ENCODE assay signal across 16 cellular contexts in the genomic region with DNA sequence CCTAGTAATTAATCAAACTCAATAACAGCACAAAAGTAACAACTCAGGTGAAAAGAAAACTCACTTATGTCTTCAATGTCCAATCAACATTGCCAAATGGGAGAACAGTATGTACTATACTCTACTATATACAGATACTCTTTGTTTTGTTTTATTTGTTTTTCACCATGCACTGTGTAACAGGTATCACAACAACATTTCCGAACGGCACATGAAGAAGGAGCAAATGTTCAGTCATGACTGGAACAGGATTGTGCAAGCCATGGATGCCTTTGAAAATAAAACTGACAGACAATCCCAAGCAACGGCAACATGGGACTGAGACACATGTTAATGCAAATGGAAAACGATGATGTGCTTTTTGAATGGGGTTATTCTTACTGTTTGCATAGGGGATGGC.
DNase-seq lines count a peak whose midpoint lies in the region; ATAC-seq, FAIRE-seq and TF ChIP-seq lines count a peak whose summit lies in the region.
"Had no signal": no experiment of that assay in that cellular context is flagged by ENCODE, and none has a peak within 500 bp of the region (broad histone marks: within the 10 kb centered on the region; RNA-seq: fewer than 3 reads in every experiment).

No MANE protein-coding gene starts in this region.

- no peak for DNase-seq in SK-N-SH
- no peak for DNase-seq in HTR-8/SVneo (ENCODE audit: insufficient read length, low spot score)
- peak; percentile 98 for DNase-seq in NCI-H345 treated with DMSO at 0.1 percent for 48 hours (lab: John Stamatoyannopoulos, UW; ENCODE audit: unreplicated experiment)
- DNase-seq in osteocyte (ENCODE audit: extremely low spot score, unreplicated experiment) = no peak
- DNase-seq in activated CD8-positive, alpha-beta memory T cell treated with anti-CD3 and anti-CD28 coated beads, Interleukin-2, amount 50 U/mL, for 48 hours = no peak
- no peak for DNase-seq in endodermal cell
- DNase-seq: DND-41, NCI-H2081, NCI-H526, SHP77 had no signal

- TF ChIP-seq CTCF in SK-N-SH (IDR thresholded peaks at IDR 0.05) (no peak), osteocyte (IDR thresholded peaks at IDR 0.05) (no peak), endodermal cell (conservative IDR thresholded peaks at IDR 0.05) (no peak)

- H3K4me2 ChIP-seq in SK-N-SH = no peak overlapping the region
- H3K4me2 ChIP-seq: KMS-11 had no signal

- H3K9me3 Mint-ChIP-seq in osteocyte (ENCODE audit: unreplicated experiment) = peaks cover 8% of the 10 kb centered on the region
- no peaks in the 10 kb centered on the region for H3K9me3 Mint-ChIP-seq in endodermal cell

- FAIRE-seq in HTR-8/SVneo (lab: Jason Lieb, UNC) = peak; percentile 20
- FAIRE-seq: D721Med, HepG2, RCC 7860 had no signal

- H3K27ac Mint-ChIP-seq in osteocyte (ENCODE audit: unreplicated experiment) = peak overlapping the region; percentile 68
- no peak overlapping the region for H3K27ac Mint-ChIP-seq in endodermal cell

- no peak overlapping the region for H3K4me3 Mint-ChIP-seq in osteocyte (ENCODE audit: unreplicated experiment)
- no peak overlapping the region for H3K4me3 Mint-ChIP-seq in endodermal cell

- H3K27ac ChIP-seq in SK-N-SH (ENCODE audit: low read depth in 2 of 2, low read length in 1 of 2) = peak overlapping the region in 1 of 2 experiments; percentile 46; a peak in 2 of 4 replicates
- no peak overlapping the region for H3K27ac ChIP-seq in endodermal cell (ENCODE audit: low read depth, low read length)
- H3K27ac ChIP-seq: C4-2B, KMS-11 had no signal

- no peak overlapping the region for H3K9ac ChIP-seq in SK-N-SH
- H3K9ac ChIP-seq in endodermal cell (ENCODE audit: extremely low read depth, low read length, poor library complexity, severe bottlenecking) = no peak overlapping the region
- H3K9ac ChIP-seq: KMS-11 had no signal

- CTCF ChIA-PET in SK-N-SH (lab: Yijun Ruan, JAX) = interaction anchor here (1.1 to 1.2 kb wide), 2 partner anchors 17 to 19 kb away, joined by 3 read pairs; no protein-coding TSS in a partner anchor

- POLR2A ChIA-PET in SK-N-SH (lab: Yijun Ruan, JAX) = no interaction called here

- H3K4me3 ChIP-seq in SK-N-SH (ENCODE audit: low read depth in 2 of 2, low read length in 1 of 2) (no peak overlapping the region), endodermal cell (ENCODE audit: low read length) (no peak overlapping the region)

- 88% methylated on average over 4 of the region's 4 CpGs for WGBS in SK-N-SH (ENCODE audit: low lambda C conversion rate)
- WGBS in endodermal cell (ENCODE audit: insufficient coverage in 1 of 2, insufficient read length in 1 of 2), 2 experiments = 90 to 92% methylated on average over 4 of the region's 4 CpGs

- no peak for TF ChIP-seq EP300 in SK-N-SH (IDR thresholded peaks at IDR 0.05; ENCODE audit: borderline replicate concordance in 1 of 2, low read depth in 1 of 2, low read length in 1 of 2)

- H3K79me2 ChIP-seq in SK-N-SH (ENCODE audit: insufficient read depth) = no peaks in the 10 kb centered on the region

- H3K36me3 Mint-ChIP-seq in osteocyte (ENCODE audit: unreplicated experiment) (peaks cover 2% of the 10 kb centered on the region), endodermal cell (ENCODE audit: low read depth) (no peaks in the 10 kb centered on the region)

- H3K9me3 ChIP-seq in SK-N-SH = no peaks in the 10 kb centered on the region
- no peaks in the 10 kb centered on the region for H3K9me3 ChIP-seq in endodermal cell (ENCODE audit: control insufficient read depth, low read length)

- H3K36me3 ChIP-seq in SK-N-SH (replicated peaks in 1 of 2; ENCODE audit: control insufficient read depth in 1 of 2, insufficient read depth in 2 of 2, low read length in 1 of 2) (no peaks in the 10 kb centered on the region), endodermal cell (ENCODE audit: control insufficient read depth, insufficient read depth, low read length) (no peaks in the 10 kb centered on the region)

- H3F3A ChIP-seq in SK-N-SH (replicated peaks; ENCODE audit: insufficient read depth) = peaks cover 17% of the 10 kb centered on the region

- peaks cover 20% of the 10 kb centered on the region for H3K4me1 Mint-ChIP-seq in osteocyte (ENCODE audit: unreplicated experiment)
- H3K4me1 Mint-ChIP-seq in endodermal cell = peaks cover 1% of the 10 kb centered on the region

- H2AFZ ChIP-seq in SK-N-SH (ENCODE audit: low read depth) = no peak overlapping the region

- no peaks in the 10 kb centered on the region for H3K27me3 ChIP-seq in SK-N-SH (ENCODE audit: insufficient read depth)
- H3K27me3 ChIP-seq in endodermal cell (ENCODE audit: control insufficient read depth, insufficient read depth, low read length, poor library complexity, severe bottlenecking) = no peaks in the 10 kb centered on the region

- H3K9me2 ChIP-seq in SK-N-SH = no peaks in the 10 kb centered on the region

- ATAC-seq in SK-N-SH treated with all-trans-retinoic acid at 6 μM for 48 hours = peak; percentile 18; the same call in 2 of the 3 replicates
- ATAC-seq: HepG2 had no signal

- no peak for TF ChIP-seq RAD21 in SK-N-SH (IDR thresholded peaks at IDR 0.05; ENCODE audit: low read length)

- no peaks in the 10 kb centered on the region for H4K20me1 ChIP-seq in SK-N-SH (ENCODE audit: insufficient read depth)

- H3K27me3 Mint-ChIP-seq in osteocyte (ENCODE audit: unreplicated experiment) (no peaks in the 10 kb centered on the region), endodermal cell (ENCODE audit: insufficient read depth) (no peaks in the 10 kb centered on the region)

- H3K4me1 ChIP-seq in SK-N-SH (ENCODE audit: control insufficient read depth in 1 of 2, insufficient read depth in 2 of 2, low read depth in 1 of 2, low read length in 1 of 2) = peaks cover 2 to 9% of the 10 kb centered on the region in 2 experiments; a peak in 1 of 4 replicates
- no peaks in the 10 kb centered on the region for H3K4me1 ChIP-seq in endodermal cell (ENCODE audit: control insufficient read depth, insufficient read depth, low read length)

TF ChIP-seq in SK-N-SH treated with all-trans-retinoic acid at 6 μM for 48 hours, 23 proteins besides CTCF, POLR2A, EP300 and RAD21 (continues in another document):
- TF ChIP-seq ESRRG (CRISPR knock-in tag; IDR thresholded peaks at IDR 0.05) (no peak), RARB (CRISPR knock-in tag; IDR thresholded peaks at IDR 0.05) (no peak), PPARA (CRISPR knock-in tag; IDR thresholded peaks at IDR 0.05; ENCODE audit: borderline replicate concordance) (no peak), SNAI2 (CRISPR knock-in tag; IDR thresholded peaks at IDR 0.05) (no peak)
- TF ChIP-seq, protein P1, sequence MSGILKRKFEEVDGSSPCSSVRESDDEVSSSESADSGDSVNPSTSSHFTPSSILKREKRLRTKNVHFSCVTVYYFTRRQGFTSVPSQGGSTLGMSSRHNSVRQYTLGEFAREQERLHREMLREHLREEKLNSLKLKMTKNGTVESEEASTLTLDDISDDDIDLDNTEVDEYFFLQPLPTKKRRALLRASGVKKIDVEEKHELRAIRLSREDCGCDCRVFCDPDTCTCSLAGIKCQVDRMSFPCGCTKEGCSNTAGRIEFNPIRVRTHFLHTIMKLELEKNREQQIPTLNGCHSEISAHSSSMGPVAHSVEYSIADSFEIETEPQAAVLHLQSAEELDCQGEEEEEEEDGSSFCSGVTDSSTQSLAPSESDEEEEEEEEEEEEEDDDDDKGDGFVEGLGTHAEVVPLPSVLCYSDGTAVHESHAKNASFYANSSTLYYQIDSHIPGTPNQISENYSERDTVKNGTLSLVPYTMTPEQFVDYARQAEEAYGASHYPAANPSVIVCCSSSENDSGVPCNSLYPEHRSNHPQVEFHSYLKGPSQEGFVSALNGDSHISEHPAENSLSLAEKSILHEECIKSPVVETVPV (CRISPR knock-in tag; IDR thresholded peaks at IDR 0.05) = no peak

TF ChIP-seq in SK-N-SH, 30 proteins besides CTCF, POLR2A, EP300 and RAD21:
- no peak for TF ChIP-seq USF1 (IDR thresholded peaks at IDR 0.05; ENCODE audit: borderline replicate concordance, low read depth)
